ENCODE assay signal across 8 cellular contexts in the genomic region with DNA sequence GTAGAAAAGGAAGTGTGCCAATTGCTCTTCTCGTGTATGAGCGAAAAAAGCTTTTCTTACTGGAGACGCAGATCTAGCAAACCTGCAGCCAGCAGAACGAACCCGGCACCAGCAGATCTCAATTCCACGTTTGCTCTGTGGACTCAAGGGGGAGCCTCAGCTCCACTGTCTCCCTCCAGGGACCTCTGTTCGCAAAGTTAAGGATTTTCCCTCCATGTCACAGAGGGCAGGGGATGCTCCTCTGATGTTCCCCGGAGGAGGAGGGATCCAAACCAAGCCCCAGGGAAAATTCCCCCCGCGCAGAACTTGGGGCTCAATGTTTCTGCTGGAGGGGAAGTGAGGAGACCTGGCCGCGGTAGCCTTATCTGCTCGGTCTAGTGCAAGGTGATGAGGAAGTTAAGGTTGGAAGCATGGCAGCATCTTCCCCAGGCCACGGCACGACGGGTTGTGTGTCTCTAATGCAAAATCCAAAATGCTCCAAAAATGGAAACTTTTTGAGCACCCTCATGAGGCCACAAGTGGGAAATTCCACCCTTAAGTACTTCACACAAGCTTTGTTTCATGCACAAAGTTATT. TPM values are rescaled to one million over a fixed set of nuclear protein-coding genes. Genes with fewer than 3 reads are reported as not detected.
DNase-seq lines count a peak whose midpoint lies in the region; ATAC-seq and TF ChIP-seq lines count a peak whose summit lies in the region.

No MANE protein-coding gene starts in this region.

- H3K9me2 ChIP-seq in PC-9 (ENCODE audit: insufficient read depth): no peaks in the 10 kb centered on the region

- no peaks in the 10 kb centered on the region for H3K4me1 ChIP-seq in PC-9 (replicated peaks; ENCODE audit: insufficient read depth)

- no peaks in the 10 kb centered on the region for H3K9me3 ChIP-seq in PC-9 (ENCODE audit: insufficient read depth, low read depth)

- no TSS peak for BruUV-seq in PC-9 (replicated peaks; lab: Mats Ljungman, UMichigan)

- POLR2A ChIA-PET in PC-9 (lab: Charles Lee; ENCODE audit: unreplicated experiment): no interaction called here

- intact Hi-C loops in PC-9 (cut with micrococcal nuclease; ENCODE audit: unreplicated experiment): no loop called here
- intact Hi-C loops in posterior vena cava (cut with DNase I): loop anchor here in 1 of 2 donors (5.0 kb wide), 1 partner anchor 115 kb away; no protein-coding TSS in a partner anchor

- CTCF ChIA-PET in PC-9 (lab: Charles Lee): no interaction called here

- H3K27ac ChIP-seq in PC-9: no peak overlapping the region

- H3K79me2 ChIP-seq in PC-9 (ENCODE audit: low read depth): 0 out of 2 replicates have a peak, but pooled peaks cover 11% of the 10 kb centered on the region

- no peaks in the 10 kb centered on the region for H3K27me3 ChIP-seq in PC-9 (ENCODE audit: insufficient read depth, low read depth)

- peaks cover 9% of the 10 kb centered on the region; the same call in 1 of the 2 replicates for H3F3A ChIP-seq in PC-9 (ENCODE audit: insufficient read depth, low read depth)

- H2AFZ ChIP-seq in PC-9: no peak overlapping the region

- peak; percentile 46 for TF ChIP-seq CTCF in PC-9 (conservative IDR thresholded peaks at IDR 0.05)

- H4K20me1 ChIP-seq in PC-9 (ENCODE audit: insufficient read depth): 0 out of 2 replicates have a peak, but pooled peaks cover 11% of the 10 kb centered on the region

- ATAC-seq in GM18873 (IDR thresholded peaks at IDR 0.05; ENCODE audit: low FRiP score, unreplicated experiment): no peak

- no peak overlapping the region for H3K4me3 ChIP-seq in PC-9

- no peaks in the 10 kb centered on the region for H3K36me3 ChIP-seq in PC-9 (ENCODE audit: low read depth)

- no peak overlapping the region for H3K4me2 ChIP-seq in PC-9

- DNase-seq in GM03348 (ENCODE audit: low spot score) (peak; percentile 72), PC-9 (no peak), fibroblast of the conjunctiva (ENCODE audit: low read depth) (peak; percentile 20), posterior vena cava (ENCODE audit: low spot score) (peak; percentile 81), NOMO-1 (lab: John Stamatoyannopoulos, UW; ENCODE audit: unreplicated experiment in 2 of 2) (no peak), NCI-H1105 treated with DMSO at 0.1 percent for 48 hours (lab: John Stamatoyannopoulos, UW) (no peak)
- DNase-seq in activated CD4-positive, alpha-beta T cell treated with anti-CD3 and anti-CD28 coated beads, Interleukin-2, amount 50 U/mL, for 4 hours: no peak

RNA-seq across cellular contexts. Expression of gene IQCE, which starts 9.0 kb away (rescaled TPM):
- total RNA-seq in PC-9 (2021) (28.3 and 35.8 TPM in 2 replicates), posterior vena cava (10 to 100 TPM; 14.6 to 19.1 TPM)

RNA-seq across cellular contexts. Expression of gene BRAT1, which starts 12.4 kb away (rescaled TPM):
- total RNA-seq in PC-9 (2021) (53.9 and 57.7 TPM in 2 replicates), posterior vena cava (10 to 100 TPM; 16.3 to 17.2 TPM)

RNA-seq across cellular contexts. Expression of gene LFNG, which starts 48.2 kb away (rescaled TPM):
- total RNA-seq in PC-9 (2021) (21.3 and 24.7 TPM in 2 replicates), posterior vena cava (10 to 100 TPM; 15.2 to 16.5 TPM)

Comparison
In these comparisons a context has a peak if more than half of its experiments do, and no peak if none do; other contexts are left out.
1. DNase-seq: peak in GM03348 (single experiment), fibroblast of the conjunctiva (single experiment) and posterior vena cava (single experiment); none in PC-9 (0 of 2), NOMO-1 (0 of 2), NCI-H1105 treated with DMSO at 0.1 percent for 48 hours (single experiment) and activated CD4-positive, alpha-beta T cell treated with anti-CD3 and anti-CD28 coated beads, Interleukin-2, amount 50 U/mL, for 4 hours (0 of 2).